Comparison of ENCODE assay signal across 8 cellular contexts in genomic region chr16:30185141-30185682, GRCh38. TPM values are rescaled to one million over a fixed set of nuclear protein-coding genes. Genes with fewer than 3 reads are reported as not detected.
DNase-seq lines count a peak whose midpoint lies in the region; ATAC-seq lines count a peak whose summit lies in the region.

No MANE protein-coding gene starts in this region.

- peak overlapping the region; percentile 100 for H3K4me3 ChIP-seq in naive thymus-derived CD4-positive, alpha-beta T cell (ENCODE audit: low read length)

- H3K9me3 Mint-ChIP-seq in activated T-helper 1 cell treated with anti-CD3 and anti-CD28 coated beads, Interleukin-12 subunit alpha, Interleukin-12 subunit beta, Interleukin-2, Interleukin-4 antibody, amounts not matched to agents 30 ng/mL and 10 ng/mL and 1 ng/mL, durations not matched to agents 14 hours and 24 hours and 36 hours = no peaks in the 10 kb centered on the region
- H3K9me3 Mint-ChIP-seq in naive thymus-derived CD4-positive, alpha-beta T cell = peaks cover 0 to 5% (median 0%) of the 10 kb centered on the region in 11 donors

- peak overlapping the region; percentile 85 for H3K27ac ChIP-seq in naive thymus-derived CD4-positive, alpha-beta T cell (ENCODE audit: low read depth, low read length)

- POLR2A ChIA-PET in naive thymus-derived CD4-positive, alpha-beta T cell (lab: Charles Lee) = interaction anchor here (0.6 to 7.7 kb wide), 31 partner anchors 9 to 474 kb away, joined by 3 to 216 read pairs (median 4); partner anchors contain the start of genes ALDOA, C16orf54, GDPD3 and KIF22

- CTCF ChIA-PET in naive thymus-derived CD4-positive, alpha-beta T cell (lab: Charles Lee) = interaction anchor here (1.0 to 2.8 kb wide), 3 partner anchors 65 to 224 kb away, joined by 3 to 16 read pairs (median 4); partner anchors contain the start of gene TBX6

- ATAC-seq in HG02759 (IDR thresholded peaks at IDR 0.05; ENCODE audit: unreplicated experiment) = peak; percentile 1
- no peak for ATAC-seq in naive thymus-derived CD4-positive, alpha-beta T cell
- ATAC-seq in HG02852 (IDR thresholded peaks at IDR 0.05; ENCODE audit: unreplicated experiment) = no peak
- no peak for ATAC-seq in HG02798 (IDR thresholded peaks at IDR 0.05; ENCODE audit: poor library complexity, unreplicated experiment)

- H3K4me1 ChIP-seq in naive thymus-derived CD4-positive, alpha-beta T cell (ENCODE audit: control insufficient read depth in 2 of 2, insufficient read depth in 2 of 2, low read length in 2 of 2) = peaks cover 28 to 36% of the 10 kb centered on the region in 2 donors

- no peaks in the 10 kb centered on the region for H3K27me3 Mint-ChIP-seq in activated T-helper 1 cell treated with anti-CD3 and anti-CD28 coated beads, Interleukin-12 subunit alpha, Interleukin-12 subunit beta, Interleukin-2, Interleukin-4 antibody, amounts not matched to agents 30 ng/mL and 10 ng/mL and 1 ng/mL, durations not matched to agents 14 hours and 24 hours and 36 hours (ENCODE audit: insufficient read depth)
- H3K27me3 Mint-ChIP-seq in naive thymus-derived CD4-positive, alpha-beta T cell = no peaks in the 10 kb centered on the region

- H3K9me3 ChIP-seq in naive thymus-derived CD4-positive, alpha-beta T cell (ENCODE audit: control insufficient read depth in 2 of 3, low read length in 3 of 3) = no peaks in the 10 kb centered on the region

- peak overlapping the region; percentile 100 for H3K4me3 Mint-ChIP-seq in activated T-helper 1 cell treated with anti-CD3 and anti-CD28 coated beads, Interleukin-12 subunit alpha, Interleukin-12 subunit beta, Interleukin-2, Interleukin-4 antibody, amounts not matched to agents 30 ng/mL and 10 ng/mL and 1 ng/mL, durations not matched to agents 14 hours and 24 hours and 36 hours
- H3K4me3 Mint-ChIP-seq in naive thymus-derived CD4-positive, alpha-beta T cell = peak overlapping the region; percentile 96 to 99 (median 98)

- DNase-seq in AML-193 (lab: John Stamatoyannopoulos, UW) (peak; percentile 69 to 75), NCI-H1092 treated with DMSO at 0.1 percent for 48 hours (lab: John Stamatoyannopoulos, UW) (no peak), HT-29 (ENCODE audit: low spot score) (no peak)
- no peak for DNase-seq in activated T-helper 1 cell treated with anti-CD3 and anti-CD28 coated beads, Interleukin-12 subunit alpha, Interleukin-12 subunit beta, Interleukin-2, Interleukin-4 antibody, amounts not matched to agents 30 ng/mL and 10 ng/mL and 1 ng/mL, durations not matched to agents 14 hours and 24 hours and 36 hours (ENCODE audit: low spot score)
- peak in 3 of 9 donors; percentile 14 to 38 (median 14) for DNase-seq in naive thymus-derived CD4-positive, alpha-beta T cell

- H3K36me3 Mint-ChIP-seq in activated T-helper 1 cell treated with anti-CD3 and anti-CD28 coated beads, Interleukin-12 subunit alpha, Interleukin-12 subunit beta, Interleukin-2, Interleukin-4 antibody, amounts not matched to agents 30 ng/mL and 10 ng/mL and 1 ng/mL, durations not matched to agents 14 hours and 24 hours and 36 hours (ENCODE audit: low read depth) = peaks cover 36% of the 10 kb centered on the region
- peaks cover 4 to 38% (median 21%) of the 10 kb centered on the region in 5 donors for H3K36me3 Mint-ChIP-seq in naive thymus-derived CD4-positive, alpha-beta T cell

- peak overlapping the region; percentile 99 for H3K27ac Mint-ChIP-seq in activated T-helper 1 cell treated with anti-CD3 and anti-CD28 coated beads, Interleukin-12 subunit alpha, Interleukin-12 subunit beta, Interleukin-2, Interleukin-4 antibody, amounts not matched to agents 30 ng/mL and 10 ng/mL and 1 ng/mL, durations not matched to agents 14 hours and 24 hours and 36 hours
- H3K27ac Mint-ChIP-seq in naive thymus-derived CD4-positive, alpha-beta T cell = peak overlapping the region; percentile 93 to 97 (median 96)

- intact Hi-C loops in activated T-helper 1 cell treated with anti-CD3 and anti-CD28 coated beads, Interleukin-12 subunit alpha, Interleukin-12 subunit beta, Interleukin-2, Interleukin-4 antibody, amounts not matched to agents 30 ng/mL and 10 ng/mL and 1 ng/mL, durations not matched to agents 14 hours and 24 hours and 36 hours (cut with micrococcal nuclease) = no loop called here
- intact Hi-C loops in naive thymus-derived CD4-positive, alpha-beta T cell (cut with micrococcal nuclease) = no loop called here

- peaks cover 27% of the 10 kb centered on the region for H3K4me1 Mint-ChIP-seq in activated T-helper 1 cell treated with anti-CD3 and anti-CD28 coated beads, Interleukin-12 subunit alpha, Interleukin-12 subunit beta, Interleukin-2, Interleukin-4 antibody, amounts not matched to agents 30 ng/mL and 10 ng/mL and 1 ng/mL, durations not matched to agents 14 hours and 24 hours and 36 hours (ENCODE audit: low read depth)
- H3K4me1 Mint-ChIP-seq in naive thymus-derived CD4-positive, alpha-beta T cell = peaks cover 19 to 36% (median 28%) of the 10 kb centered on the region in 7 donors

- no peaks in the 10 kb centered on the region for H3K27me3 ChIP-seq in naive thymus-derived CD4-positive, alpha-beta T cell (ENCODE audit: control insufficient read depth in 2 of 2, insufficient read depth in 2 of 2, low read length in 2 of 2)

- H3K36me3 ChIP-seq in naive thymus-derived CD4-positive, alpha-beta T cell (ENCODE audit: control insufficient read depth in 2 of 3, insufficient read depth in 3 of 3, low read length in 3 of 3) = peaks cover 9 to 35% (median 26%) of the 10 kb centered on the region in 3 experiments

RNA-seq across cellular contexts. Expression of gene CORO1A, which starts 1.8 kb away (rescaled TPM):
- total RNA-seq in activated T-helper 1 cell treated with anti-CD3 and anti-CD28 coated beads, Interleukin-12 subunit alpha, Interleukin-12 subunit beta, Interleukin-2, Interleukin-4 antibody, amounts not matched to agents 30 ng/mL and 10 ng/mL and 1 ng/mL, durations not matched to agents 14 hours and 24 hours and 36 hours = 816 and 819 TPM in 2 replicates
- total RNA-seq in naive thymus-derived CD4-positive, alpha-beta T cell = 1,000 to 10,000 TPM in 1 of 5 experiments, 100 to 1,000 TPM in 4; 609 to 1,666 (median 826) TPM
- 1,000 to 10,000 TPM; 1,289 to 1,601 TPM for polyA plus RNA-seq in naive thymus-derived CD4-positive, alpha-beta T cell
- 7.6 and 10.1 TPM in 2 replicates for total RNA-seq in HT-29 (2014; rRNA removed; shearing (Covaris generic))

RNA-seq across cellular contexts. Expression of gene BOLA2B, which starts 8.3 kb away (rescaled TPM):
- total RNA-seq in activated T-helper 1 cell treated with anti-CD3 and anti-CD28 coated beads, Interleukin-12 subunit alpha, Interleukin-12 subunit beta, Interleukin-2, Interleukin-4 antibody, amounts not matched to agents 30 ng/mL and 10 ng/mL and 1 ng/mL, durations not matched to agents 14 hours and 24 hours and 36 hours = 312 and 329 TPM in 2 replicates
- total RNA-seq in naive thymus-derived CD4-positive, alpha-beta T cell = 100 to 1,000 TPM in 1 of 5 experiments, 10 to 100 TPM in 4; 51.3 to 173 (median 69.8) TPM
- 100 to 1,000 TPM; 168 to 205 TPM for polyA plus RNA-seq in naive thymus-derived CD4-positive, alpha-beta T cell
- 143 and 216 TPM in 2 replicates for total RNA-seq in HT-29 (2014; rRNA removed; shearing (Covaris generic))

RNA-seq across cellular contexts. Expression of gene SLX1A, which starts 8.5 kb away (rescaled TPM):
- 63.2 and 66.4 TPM in 2 replicates for total RNA-seq in activated T-helper 1 cell treated with anti-CD3 and anti-CD28 coated beads, Interleukin-12 subunit alpha, Interleukin-12 subunit beta, Interleukin-2, Interleukin-4 antibody, amounts not matched to agents 30 ng/mL and 10 ng/mL and 1 ng/mL, durations not matched to agents 14 hours and 24 hours and 36 hours
- 10 to 100 TPM; 41.8 to 84.5 (median 49.5) TPM for total RNA-seq in naive thymus-derived CD4-positive, alpha-beta T cell
- 10 to 100 TPM; 36.4 to 40.0 TPM for polyA plus RNA-seq in naive thymus-derived CD4-positive, alpha-beta T cell
- 81.6 and 97.9 TPM in 2 replicates for total RNA-seq in HT-29 (2014; rRNA removed; shearing (Covaris generic))

RNA-seq across cellular contexts. Expression of gene SULT1A3, which starts 13.8 kb away (rescaled TPM):
- 18.9 and 20.4 TPM in 2 replicates for total RNA-seq in activated T-helper 1 cell treated with anti-CD3 and anti-CD28 coated beads, Interleukin-12 subunit alpha, Interleukin-12 subunit beta, Interleukin-2, Interleukin-4 antibody, amounts not matched to agents 30 ng/mL and 10 ng/mL and 1 ng/mL, durations not matched to agents 14 hours and 24 hours and 36 hours
- total RNA-seq in naive thymus-derived CD4-positive, alpha-beta T cell = 10 to 100 TPM; 25.3 to 34.8 (median 32.8) TPM
- 1 to 10 TPM in 1 of 2 donors, under 1 TPM in 1; 0.51 to 1.1 TPM for polyA plus RNA-seq in naive thymus-derived CD4-positive, alpha-beta T cell
- total RNA-seq in HT-29 (2014; rRNA removed; shearing (Covaris generic)) = 7.5 and 14.0 TPM in 2 replicates

Comparison
In these comparisons a context has a peak if more than half of its experiments do, and no peak if none do; other contexts are left out.
1. DNase-seq: peak in AML-193 (2 of 2); none in activated T-helper 1 cell treated with anti-CD3 and anti-CD28 coated beads, Interleukin-12 subunit alpha, Interleukin-12 subunit beta, Interleukin-2, Interleukin-4 antibody, amounts not matched to agents 30 ng/mL and 10 ng/mL and 1 ng/mL, durations not matched to agents 14 hours and 24 hours and 36 hours (single experiment), NCI-H1092 treated with DMSO at 0.1 percent for 48 hours (single experiment) and HT-29 (single experiment).
2. RNA of gene CORO1A, which starts 1.8 kb away (total RNA-seq): 609 to 1,666 TPM in naive thymus-derived CD4-positive, alpha-beta T cell and 816 to 819 TPM in activated T-helper 1 cell treated with anti-CD3 and anti-CD28 coated beads, Interleukin-12 subunit alpha, Interleukin-12 subunit beta, Interleukin-2, Interleukin-4 antibody, amounts not matched to agents 30 ng/mL and 10 ng/mL and 1 ng/mL, durations not matched to agents 14 hours and 24 hours and 36 hours; 7.6 to 10.1 TPM in HT-29; every median in the first group is over 10 times any median in the second.